In the genomic region with DNA sequence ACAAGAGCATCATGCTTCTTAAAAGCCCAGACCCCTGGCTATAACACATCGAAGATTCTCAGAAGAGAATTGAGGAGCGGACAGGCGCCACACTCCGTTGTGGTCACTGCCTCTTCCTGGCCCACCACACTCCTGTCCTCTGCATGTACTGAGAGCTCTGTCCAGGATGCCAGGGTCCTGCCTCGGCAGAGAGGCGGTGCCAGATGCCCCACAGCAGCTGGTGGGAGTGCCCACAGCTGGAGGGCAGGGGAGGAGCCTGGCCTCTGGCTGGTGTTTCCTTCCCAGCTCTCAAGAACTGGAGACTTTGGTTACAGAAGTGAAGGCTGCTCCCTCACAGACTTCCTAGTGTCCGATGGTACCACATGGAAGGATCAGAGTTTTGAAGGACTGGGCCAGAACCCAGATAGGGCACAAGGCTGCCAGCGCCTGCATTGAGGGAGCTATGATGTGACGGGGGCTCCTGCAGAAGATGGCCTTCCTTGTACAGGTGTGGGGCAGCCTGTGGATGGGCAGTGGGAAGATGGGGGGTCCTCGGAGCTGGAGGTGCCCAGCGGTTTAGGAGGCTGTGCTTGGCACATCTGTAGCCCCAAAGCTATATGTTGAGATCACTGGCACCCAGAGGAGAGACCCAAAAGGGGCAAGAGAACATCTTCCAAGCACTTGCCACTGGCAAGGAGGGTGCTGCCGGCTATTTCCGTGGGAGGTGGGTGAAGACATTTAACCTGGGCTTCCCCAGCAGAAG, we compare ENCODE assay signal across 24 cellular contexts. TPM values are rescaled to one million over a fixed set of nuclear protein-coding genes. Genes with fewer than 3 reads are reported as not detected.
"Had no signal": no experiment of that assay in that cellular context is flagged by ENCODE, and none has a peak within 500 bp of the region (broad histone marks: within the 10 kb centered on the region; RNA-seq: fewer than 3 reads in every experiment).

No MANE protein-coding gene starts in this region.

- H3K9me3 ChIP-seq: adrenal gland, left lung, mucosa of descending colon, pancreas, stomach, upper lobe of right lung had no signal

- H3K4me3 Mint-ChIP-seq: activated T-helper 1 cell treated with anti-CD3 and anti-CD28 coated beads, Interleukin-12 subunit alpha, Interleukin-12 subunit beta, Interleukin-2, Interleukin-4 antibody, amounts not matched to agents 30 ng/mL and 10 ng/mL and 1 ng/mL, durations not matched to agents 14 hours and 24 hours and 36 hours; stimulated activated effector memory CD8-positive, alpha-beta T cell treated with anti-CD3 and anti-CD28 coated beads, Interleukin-12 subunit alpha, Interleukin-12 subunit beta, amount 100 ng/mL, for 72 hours had no signal

- ATAC-seq: activated naive CD4-positive, alpha-beta T cell treated with anti-CD3 and anti-CD28 coated beads, Interleukin-2, amount 50 U/mL, for 72 hours; foreskin keratinocyte; left lung; mucosa of descending colon; pancreas; sciatic nerve; upper lobe of right lung had no signal

- H3K27me3 Mint-ChIP-seq: naive B cell had no signal

- H3K4me1 ChIP-seq: foreskin keratinocyte, left lung, pancreas, upper lobe of right lung had no signal

- H3K36me3 ChIP-seq: adrenal gland, left lung, pancreas, upper lobe of right lung had no signal

- H3K27me3 ChIP-seq: adrenal gland, foreskin keratinocyte, left lung, pancreas, stomach, upper lobe of right lung had no signal

- DNase-seq: activated CD4-positive, alpha-beta T cell treated with anti-CD3 and anti-CD28 coated beads for 1 hour; activated CD4-positive, alpha-beta T cell treated with anti-CD3 and anti-CD28 coated beads, Interleukin-2, amount 50 U/mL, for 4 hours; activated gamma-delta T cell treated with Interleukin-2 at 50 U/mL for 16 hours; adrenal gland; dermis blood vessel endothelial cell; foreskin keratinocyte; glutamatergic neuron; mammary epithelial cell; mucosa of descending colon; naive B cell; stimulated activated CD4-positive, alpha-beta T cell treated with anti-CD3 and anti-CD28 coated beads, Interleukin-4, amount 100 ng/mL, for 24 hours; stomach; T-helper 2 cell; upper lobe of right lung had no signal

- H3K36me3 Mint-ChIP-seq: stimulated activated effector memory CD8-positive, alpha-beta T cell treated with anti-CD3 and anti-CD28 coated beads, Interleukin-12 subunit alpha, Interleukin-12 subunit beta, amount 100 ng/mL, for 72 hours had no signal

- H3K27ac ChIP-seq: adrenal gland, epithelial cell of prostate, foreskin keratinocyte, left lung, pancreas, stomach, upper lobe of right lung, VCaP had no signal

- H3K27ac Mint-ChIP-seq: activated naive CD4-positive, alpha-beta T cell treated with anti-CD3 and anti-CD28 coated beads, Interleukin-2, amount 50 U/mL, for 72 hours; activated T-helper 1 cell treated with anti-CD3 and anti-CD28 coated beads, Interleukin-12 subunit alpha, Interleukin-12 subunit beta, Interleukin-2, Interleukin-4 antibody, amounts not matched to agents 30 ng/mL and 10 ng/mL and 1 ng/mL, durations not matched to agents 14 hours and 24 hours and 36 hours; stimulated activated effector memory CD8-positive, alpha-beta T cell treated with anti-CD3 and anti-CD28 coated beads, Interleukin-12 subunit alpha, Interleukin-12 subunit beta, amount 100 ng/mL, for 72 hours had no signal

- H3K4me3 ChIP-seq: adrenal gland, left lung, mucosa of descending colon, pancreas, stomach, upper lobe of right lung had no signal

RNA-seq across cellular contexts. Expression of gene RSPH14, which starts 19.4 kb away (rescaled TPM):
- total RNA-seq: activated T-helper 1 cell treated with anti-CD3 and anti-CD28 coated beads, Interleukin-12 subunit alpha, Interleukin-12 subunit beta, Interleukin-2, Interleukin-4 antibody, amounts not matched to agents 30 ng/mL and 10 ng/mL and 1 ng/mL, durations not matched to agents 14 hours and 24 hours and 36 hours; bronchial epithelial cell; chondrocyte; foreskin keratinocyte; stomach; upper lobe of right lung had no signal
